In genomic region chr4:136687596-136687995, GRCh38 we compare ENCODE assay signal across 2 cellular contexts.
TF ChIP-seq lines count a peak whose summit lies in the region.

No MANE protein-coding gene starts in this region.

TF ChIP-seq in H1, 55 proteins besides CTCF, POLR2A, EP300 and RAD21:
- TF ChIP-seq E2F6 (IDR thresholded peaks at IDR 0.05) (no peak), KDM1A (IDR thresholded peaks at IDR 0.05; ENCODE audit: borderline replicate concordance, low read length) (no peak)

TF ChIP-seq in GM23338, 12 proteins besides CTCF, POLR2A, EP300 and RAD21:
- TF ChIP-seq ZNF462 (CRISPR knock-in tag; IDR thresholded peaks at IDR 0.05) (no peak), JUNB (IDR thresholded peaks at IDR 0.05; ENCODE audit: unreplicated experiment) (no peak), NANOG (IDR thresholded peaks at IDR 0.05; ENCODE audit: borderline replicate concordance) (no peak), POLR2AphosphoS5 (IDR thresholded peaks at IDR 0.05; ENCODE audit: low read depth) (no peak), EZH2 (IDR thresholded peaks at IDR 0.05; ENCODE audit: low read depth, unreplicated experiment) (no peak), STAT1 (IDR thresholded peaks at IDR 0.05; ENCODE audit: unreplicated experiment) (no peak)
